21 cellular contexts compared by ENCODE assay signal in the genomic region with DNA sequence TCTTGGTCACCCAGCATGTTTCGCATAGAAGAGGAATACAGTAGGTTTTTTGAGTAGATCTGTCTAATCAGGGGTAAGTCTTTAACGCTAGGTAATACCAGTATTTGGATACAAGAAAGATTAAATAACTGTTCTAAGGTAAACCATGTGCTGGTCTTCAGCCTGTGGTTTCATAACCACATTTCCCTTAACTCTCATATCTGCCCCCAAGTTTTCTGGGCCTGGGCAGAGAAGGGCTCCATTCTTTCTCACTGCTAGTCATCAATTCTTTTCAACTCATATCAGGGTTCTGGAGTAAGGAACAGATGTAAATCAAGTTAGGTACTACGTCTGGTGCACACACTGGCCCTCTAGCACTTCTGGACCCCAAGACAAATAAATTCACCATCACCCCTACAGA. TPM values are rescaled to one million over a fixed set of nuclear protein-coding genes. Genes with fewer than 3 reads are reported as not detected.
DNase-seq lines count a peak whose midpoint lies in the region; ATAC-seq, FAIRE-seq and TF ChIP-seq lines count a peak whose summit lies in the region.
"Had no signal": no experiment of that assay in that cellular context is flagged by ENCODE, and none has a peak within 500 bp of the region (broad histone marks: within the 10 kb centered on the region; RNA-seq: fewer than 3 reads in every experiment).

No MANE protein-coding gene starts in this region.

- H4K20me1 ChIP-seq in Loucy (ENCODE audit: insufficient read depth, low read length, poor library complexity, severe bottlenecking) = peaks cover 78% of the 10 kb centered on the region
- H4K20me1 ChIP-seq in astrocyte (ENCODE audit: insufficient read depth, low read length) = peaks cover 37% of the 10 kb centered on the region
- H4K20me1 ChIP-seq in HepG2 (ENCODE audit: insufficient read depth, low read length) = no peaks in the 10 kb centered on the region

- H3K9me3 Mint-ChIP-seq in activated T-cell treated with anti-CD3 and anti-CD28 coated beads, Interleukin-2, amount 50 U/mL, for 72 hours = no peaks in the 10 kb centered on the region
- no peaks in the 10 kb centered on the region for H3K9me3 Mint-ChIP-seq in astrocyte (ENCODE audit: unreplicated experiment)

- H3K9ac ChIP-seq in Loucy (ENCODE audit: low read depth, low read length, poor library complexity, severe bottlenecking) (no peak overlapping the region), astrocyte (ENCODE audit: low read length) (no peak overlapping the region), HepG2 (ENCODE audit: insufficient read depth, low read depth, low read length) (no peak overlapping the region)

- H3K79me2 ChIP-seq in Loucy (ENCODE audit: insufficient read depth, low read length) = peaks cover 60% of the 10 kb centered on the region
- peaks cover 88% of the 10 kb centered on the region for H3K79me2 ChIP-seq in astrocyte (ENCODE audit: insufficient read depth, low read length)
- peaks cover 11% of the 10 kb centered on the region for H3K79me2 ChIP-seq in HepG2 (ENCODE audit: insufficient read depth, low read length)

- H3K4me2 ChIP-seq in Loucy (ENCODE audit: low read depth, low read length, poor library complexity, severe bottlenecking) (peak overlapping the region; percentile 24), astrocyte (ENCODE audit: low read length) (no peak overlapping the region), HepG2 (ENCODE audit: low read depth, low read length) (no peak overlapping the region)
- H3K4me2 ChIP-seq: A549 had no signal

- FAIRE-seq in astrocyte (lab: Jason Lieb, UNC) (no peak), HepG2 (lab: Jason Lieb, UNC) (no peak)
- FAIRE-seq: A549 had no signal

- POLR2A ChIA-PET in HepG2 (lab: Yijun Ruan, JAX) = no interaction called here

- in situ Hi-C loops in HepG2 (cut with HindIII; ENCODE audit: extremely low pct_ligation_motif_present, low pct_unique_long_range_greater_than_20kb) = no loop called here

- ATAC-seq in activated T-cell treated with anti-CD3 and anti-CD28 coated beads, Interleukin-2, amount 50 U/mL, for 72 hours (replicated peaks in 1 of 2) = no peak
- no peak for ATAC-seq in HepG2
- ATAC-seq: A549, HCT116 had no signal

- TF ChIP-seq EP300 in HepG2 (IDR thresholded peaks at IDR 0.05; ENCODE audit: low read depth in 2 of 2, low read length in 2 of 2) (no peak), HepG2 (CRISPR knock-in tag; IDR thresholded peaks at IDR 0.05; ENCODE audit: borderline replicate concordance) (no peak)

- H3K4me3 Mint-ChIP-seq in activated T-cell treated with anti-CD3 and anti-CD28 coated beads, Interleukin-2, amount 50 U/mL, for 72 hours = no peak overlapping the region
- H3K4me3 Mint-ChIP-seq in astrocyte (ENCODE audit: unreplicated experiment) = no peak overlapping the region

- H3K9me3 ChIP-seq in Loucy (ENCODE audit: insufficient read depth, low read depth, low read length) = no peaks in the 10 kb centered on the region
- H3K9me3 ChIP-seq in astrocyte (ENCODE audit: insufficient read depth, low read depth, low read length) = no peaks in the 10 kb centered on the region
- H3K9me3 ChIP-seq in HepG2 (ENCODE audit: low read length) = no peaks in the 10 kb centered on the region
- H3K9me3 ChIP-seq: A549 had no signal

- H3K4me1 ChIP-seq in Loucy (ENCODE audit: insufficient read depth, low read length, poor library complexity, severe bottlenecking) = peaks cover 29% of the 10 kb centered on the region
- H3K4me1 ChIP-seq in astrocyte (ENCODE audit: insufficient read depth, low read length) = no peaks in the 10 kb centered on the region
- H3K4me1 ChIP-seq in HepG2 (ENCODE audit: insufficient read depth, low read length) = no peaks in the 10 kb centered on the region

- H3K27ac ChIP-seq in astrocyte (ENCODE audit: low read depth, low read length) (no peak overlapping the region), HepG2 (ENCODE audit: extremely low read length, insufficient read depth, low read length) (no peak overlapping the region)
- H3K27ac ChIP-seq: A549 had no signal

- H2AFZ ChIP-seq in Loucy (ENCODE audit: low read length) (no peak overlapping the region), astrocyte (ENCODE audit: low read depth, low read length) (no peak overlapping the region), HepG2 (ENCODE audit: low read length) (no peak overlapping the region)

- DNase-seq in activated T-cell treated with anti-CD3 and anti-CD28 coated beads, Interleukin-2, amount 50 U/mL, for 72 hours = no peak
- no peak for DNase-seq in activated T-cell treated with anti-CD3 and anti-CD28 coated beads, Interleukin-2, amount 50 U/mL, for 48 hours
- no peak for DNase-seq in astrocyte (ENCODE audit: low read depth)
- no peak for DNase-seq in HepG2 (ENCODE audit: low spot score)
- DNase-seq in NCI-H1105 (lab: John Stamatoyannopoulos, UW) = no peak
- no peak for DNase-seq in stimulated activated CD4-positive, alpha-beta T cell treated with anti-CD3 and anti-CD28 coated beads, Interleukin-15, amount 100 ng/mL, for 24 hours
- DNase-seq: C1 segment of cervical spinal cord; DMS79; IMR-90; Karpas-422; MM.1S; NCI-H1105 treated with DMSO at 0.1 percent for 48 hours; NCI-H1694 treated with DMSO at 0.1 percent for 48 hours; NCI-H2107; NCI-H2227 treated with DMSO at 0.1 percent for 48 hours; NCI-H524; NK-92 treated with Interleukin-12 subunit alpha and Interleukin-12 subunit beta, amount 100 ng/mL, for 24 hours; RPMI8226 had no signal

- TF ChIP-seq POLR2A in HepG2 (IDR thresholded peaks at IDR 0.05; ENCODE audit: insufficient read depth in 1 of 2, low read depth in 2 of 2, low read length in 2 of 2) = no peak

- H3K27ac Mint-ChIP-seq in activated T-cell treated with anti-CD3 and anti-CD28 coated beads, Interleukin-2, amount 50 U/mL, for 72 hours = peak overlapping the region; percentile 75
- peak overlapping the region; percentile 42 for H3K27ac Mint-ChIP-seq in astrocyte (ENCODE audit: unreplicated experiment)

- TF ChIP-seq RAD21 in HepG2 (CRISPR knock-in tag; IDR thresholded peaks at IDR 0.05) = no peak

- TF ChIP-seq CTCF in Loucy (conservative IDR thresholded peaks at IDR 0.05; ENCODE audit: low read length) = no peak
- no peak for TF ChIP-seq CTCF in astrocyte (IDR thresholded peaks at IDR 0.05; ENCODE audit: insufficient read depth, low read depth, low read length)
- no peak for TF ChIP-seq CTCF in HepG2 (CRISPR knock-in tag; IDR thresholded peaks at IDR 0.05)

- peak overlapping the region; percentile 16 for H3K4me3 ChIP-seq in Loucy (ENCODE audit: low read length, poor library complexity, severe bottlenecking)
- H3K4me3 ChIP-seq in astrocyte (ENCODE audit: insufficient read depth, low read depth, low read length) = no peak overlapping the region
- no peak overlapping the region for H3K4me3 ChIP-seq in HepG2 (replicated peaks in 1 of 3; ENCODE audit: insufficient read depth in 1 of 3, low read depth in 2 of 3, low read length in 3 of 3)
- H3K4me3 ChIP-seq: A549 had no signal

- intact Hi-C loops in HepG2 (cut with micrococcal nuclease; ENCODE audit: unreplicated experiment) = no loop called here

- H3K9me2 ChIP-seq in Loucy (replicated peaks; ENCODE audit: low read depth, low read length) = no peaks in the 10 kb centered on the region

- 96% methylated on average over 3 of the region's 3 CpGs for WGBS in HepG2 (ENCODE audit: low lambda C conversion rate)

- no peaks in the 10 kb centered on the region for H3F3A ChIP-seq in Loucy (ENCODE audit: low read depth)

- peaks cover 95% of the 10 kb centered on the region for H3K36me3 ChIP-seq in Loucy (ENCODE audit: insufficient read depth, low read length)
- H3K36me3 ChIP-seq in astrocyte (ENCODE audit: insufficient read depth, low read length) = peaks cover 46% of the 10 kb centered on the region
- peaks cover 16 to 68% of the 10 kb centered on the region in 2 experiments for H3K36me3 ChIP-seq in HepG2 (replicated peaks in 1 of 2; ENCODE audit: control insufficient read depth in 1 of 2, insufficient read depth in 2 of 2, low read length in 2 of 2)

- H3K27me3 Mint-ChIP-seq in activated T-cell treated with anti-CD3 and anti-CD28 coated beads, Interleukin-2, amount 50 U/mL, for 72 hours (ENCODE audit: low read depth) = no peaks in the 10 kb centered on the region
- H3K27me3 Mint-ChIP-seq in astrocyte (ENCODE audit: low read depth, unreplicated experiment) = no peaks in the 10 kb centered on the region

- H3K36me3 Mint-ChIP-seq in activated T-cell treated with anti-CD3 and anti-CD28 coated beads, Interleukin-2, amount 50 U/mL, for 72 hours (ENCODE audit: insufficient read depth in 2 of 2) = peaks cover 8 to 34% of the 10 kb centered on the region in 2 donors
- H3K36me3 Mint-ChIP-seq in astrocyte (ENCODE audit: low read depth, unreplicated experiment) = peaks cover 10% of the 10 kb centered on the region

- no TSS peak for BruUV-seq in HepG2 (replicated peaks; lab: Mats Ljungman, UMichigan)

- H3K27me3 ChIP-seq in Loucy (ENCODE audit: insufficient read depth, low read length, poor library complexity, severe bottlenecking) (no peaks in the 10 kb centered on the region), astrocyte (ENCODE audit: insufficient read depth, low read length) (no peaks in the 10 kb centered on the region), HepG2 (ENCODE audit: control insufficient read depth in 1 of 2, insufficient read depth in 2 of 2, low read length in 2 of 2) (no peaks in the 10 kb centered on the region)

- no peaks in the 10 kb centered on the region for H3K4me1 Mint-ChIP-seq in activated T-cell treated with anti-CD3 and anti-CD28 coated beads, Interleukin-2, amount 50 U/mL, for 72 hours (ENCODE audit: low read depth)
- H3K4me1 Mint-ChIP-seq in astrocyte (ENCODE audit: low read depth, unreplicated experiment) = peaks cover 9% of the 10 kb centered on the region

- CTCF ChIA-PET in HepG2 (lab: Yijun Ruan, JAX; ENCODE audit: low intra/inter-chr PET ratio, low total read pairs) = no interaction called here

RNA-seq across cellular contexts. Expression of a gene that starts 49.0 kb away (rescaled TPM):
- 100 to 1,000 TPM; 145 to 150 TPM for total RNA-seq in activated T-cell treated with anti-CD3 and anti-CD28 coated beads, Interleukin-2, amount 50 U/mL, for 72 hours
- total RNA-seq in astrocyte = 116 and 130 TPM in 2 replicates
- total RNA-seq in HepG2 (2016; rRNA removed; fragmentation: Illumina TruSeq; extraction: Trizol) = 165 and 198 TPM in 2 replicates
- 19.0 and 24.6 TPM in 2 replicates for total RNA-seq in HepG2 (2016; cell fraction: cytosol; rRNA removed; fragmentation: Illumina TruSeq; extraction: Trizol; ENCODE audit: low read depth)
- total RNA-seq in HepG2 (2016; cell fraction: insoluble cytoplasmic fraction; rRNA removed; fragmentation: Illumina TruSeq; extraction: Trizol) = 159 and 207 TPM in 2 replicates
- 50.2 and 58.7 TPM in 2 replicates for total RNA-seq in HepG2 (2016; cell fraction: membrane; rRNA removed; fragmentation: Illumina TruSeq; extraction: Trizol)
- 250 and 254 TPM in 2 replicates for total RNA-seq in HepG2 (2016; cell fraction: nucleus; rRNA removed; fragmentation: Illumina TruSeq; extraction: Trizol)
- polyA plus RNA-seq in HepG2 (2011; rRNA removed) = 77.2 and 92.9 TPM in 2 replicates
- 33.7 and 45.6 TPM in 2 replicates for polyA plus RNA-seq in HepG2 (2011; cell fraction: cytosol; rRNA removed)
- 115 and 138 TPM in 2 replicates for polyA plus RNA-seq in HepG2 (2011; cell fraction: nucleus; rRNA removed)
- 79.8 and 86.1 TPM in 2 replicates for polyA plus RNA-seq in HepG2 (2012)
- 9.6 and 13.3 TPM in 2 replicates for polyA plus RNA-seq in HepG2 (2016; cell fraction: cytosol; fragmentation: Illumina TruSeq; extraction: Trizol; ENCODE audit: low read depth)
- polyA plus RNA-seq in HepG2 (2016; cell fraction: insoluble cytoplasmic fraction; fragmentation: Illumina TruSeq; extraction: Trizol; ENCODE audit: low read depth) = 153 and 171 TPM in 2 replicates
- 31.8 and 34.9 TPM in 2 replicates for polyA plus RNA-seq in HepG2 (2016; cell fraction: membrane; fragmentation: Illumina TruSeq; extraction: Trizol; ENCODE audit: low read depth)
- 187 and 190 TPM in 2 replicates for polyA plus RNA-seq in HepG2 (2016; cell fraction: nucleus; fragmentation: Illumina TruSeq; extraction: Trizol; ENCODE audit: insufficient read depth, low read depth)
- 100 and 159 TPM in 2 replicates for polyA minus RNA-seq in HepG2 (2011; rRNA and poly(A)+ RNA removed; ENCODE audit: low replicate concordance)
- polyA minus RNA-seq in HepG2 (2011; cell fraction: cytosol; rRNA and poly(A)+ RNA removed) = 55.3 and 55.4 TPM in 2 replicates
- polyA minus RNA-seq in HepG2 (2011; cell fraction: nucleus; rRNA and poly(A)+ RNA removed) = 424 and 461 TPM in 2 replicates
